ENCODE assay signal across 20 cellular contexts in the genomic region with DNA sequence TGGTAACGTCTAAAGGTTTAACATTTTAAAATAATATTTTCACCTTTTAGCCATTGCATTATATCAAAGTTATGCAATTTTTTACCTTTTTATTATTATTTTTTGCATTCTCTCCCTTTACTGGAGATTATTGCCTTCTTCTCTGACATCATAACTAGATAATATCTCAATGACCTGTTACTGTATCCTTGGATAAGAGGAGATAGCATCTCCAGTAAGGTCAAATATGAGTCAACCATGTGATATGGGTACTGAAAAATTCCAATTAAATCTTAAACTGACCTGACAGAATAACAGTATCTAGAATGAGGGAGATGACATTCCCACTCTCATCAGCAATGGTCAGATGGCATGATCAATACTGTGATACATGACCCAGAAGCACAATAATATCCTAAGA.
DNase-seq lines count a peak whose midpoint lies in the region; ATAC-seq, FAIRE-seq and TF ChIP-seq lines count a peak whose summit lies in the region.
"Had no signal": no experiment of that assay in that cellular context is flagged by ENCODE, and none has a peak within 500 bp of the region (broad histone marks: within the 10 kb centered on the region; RNA-seq: fewer than 3 reads in every experiment).

No MANE protein-coding gene starts in this region.

- H3K27ac Mint-ChIP-seq in stimulated activated naive CD8-positive, alpha-beta T cell treated with anti-CD3 and anti-CD28 coated beads, Interleukin-15, amount 100 ng/mL, for 72 hours = no peak overlapping the region
- H3K27ac Mint-ChIP-seq: CD4-positive, alpha-beta memory T cell; H9 had no signal

- no peaks in the 10 kb centered on the region for H3K27me3 Mint-ChIP-seq in stimulated activated naive CD8-positive, alpha-beta T cell treated with anti-CD3 and anti-CD28 coated beads, Interleukin-15, amount 100 ng/mL, for 72 hours
- H3K27me3 Mint-ChIP-seq: CD4-positive, alpha-beta memory T cell had no signal

- FAIRE-seq in GM12891 (lab: Jason Lieb, UNC) (peak; percentile 9), urothelium cell line (lab: Jason Lieb, UNC) (peak; percentile 65)
- FAIRE-seq: GM12892, H1 had no signal

- peaks cover 16% of the 10 kb centered on the region for H3K4me1 Mint-ChIP-seq in stimulated activated naive CD8-positive, alpha-beta T cell treated with anti-CD3 and anti-CD28 coated beads, Interleukin-15, amount 100 ng/mL, for 72 hours

- H3K4me3 Mint-ChIP-seq in stimulated activated naive CD8-positive, alpha-beta T cell treated with anti-CD3 and anti-CD28 coated beads, Interleukin-15, amount 100 ng/mL, for 72 hours = no peak overlapping the region
- H3K4me3 Mint-ChIP-seq: CD4-positive, alpha-beta memory T cell; H9 had no signal

- no peak for TF ChIP-seq POLR2A in GM12891 (IDR thresholded peaks at IDR 0.05; ENCODE audit: low read depth, low read length)

- DNase-seq in EH (ENCODE audit: low read depth) = peak; percentile 14
- DNase-seq in GM12891 (ENCODE audit: insufficient read length, low spot score) = no peak
- DNase-seq in SK-N-DZ (ENCODE audit: low spot score) = peak; percentile 2
- no peak for DNase-seq in urothelium cell line (ENCODE audit: low spot score)
- DNase-seq in activated CD4-positive, alpha-beta T cell treated with anti-CD3 and anti-CD28 coated beads for 48 hours = no peak
- no peak for DNase-seq in occipital lobe (lab: John Stamatoyannopoulos, UW)
- no peak for DNase-seq in stimulated activated naive CD8-positive, alpha-beta T cell treated with anti-CD3 and anti-CD28 coated beads, Interleukin-15, amount 100 ng/mL, for 72 hours
- DNase-seq: 8988T; C1 segment of cervical spinal cord; Calu3; CD4-positive, alpha-beta memory T cell; COR-L47; DMS53; DMS79 treated with DMSO at 0.1 percent for 48 hours; GF-D8; GM23248; H9 had no signal

- ATAC-seq in stimulated activated naive CD8-positive, alpha-beta T cell treated with anti-CD3 and anti-CD28 coated beads, Interleukin-15, amount 100 ng/mL, for 72 hours = no peak
- ATAC-seq: HCT116 had no signal

- H3K9me3 Mint-ChIP-seq in stimulated activated naive CD8-positive, alpha-beta T cell treated with anti-CD3 and anti-CD28 coated beads, Interleukin-15, amount 100 ng/mL, for 72 hours = peaks cover 0 to 8% of the 10 kb centered on the region in 2 donors

TF ChIP-seq in GM12891, 5 proteins besides CTCF, POLR2A, EP300 and RAD21:
- TF ChIP-seq SPI1 (IDR thresholded peaks at IDR 0.05; ENCODE audit: low read depth, low read length) = no peak
- no peak for TF ChIP-seq POLR2AphosphoS5 (IDR thresholded peaks at IDR 0.05; ENCODE audit: low read depth, low read length)
- TF ChIP-seq POU2F2 (IDR thresholded peaks at IDR 0.05; ENCODE audit: low read depth, low read length) = no peak
- TF ChIP-seq PAX5 (IDR thresholded peaks at IDR 0.05; ENCODE audit: insufficient read depth, low read length, severe bottlenecking) = no peak

Comparison
In these comparisons a context has a peak if more than half of its experiments do, and no peak if none do; other contexts are left out.
1. DNase-seq: peak in EH (single experiment) and SK-N-DZ (single experiment); none in GM12891 (single experiment), urothelium cell line (single experiment), activated CD4-positive, alpha-beta T cell treated with anti-CD3 and anti-CD28 coated beads for 48 hours (single experiment), occipital lobe (single experiment) and stimulated activated naive CD8-positive, alpha-beta T cell treated with anti-CD3 and anti-CD28 coated beads, Interleukin-15, amount 100 ng/mL, for 72 hours (0 of 2).